ENCODE assay signal across 8 cellular contexts in the genomic region with DNA sequence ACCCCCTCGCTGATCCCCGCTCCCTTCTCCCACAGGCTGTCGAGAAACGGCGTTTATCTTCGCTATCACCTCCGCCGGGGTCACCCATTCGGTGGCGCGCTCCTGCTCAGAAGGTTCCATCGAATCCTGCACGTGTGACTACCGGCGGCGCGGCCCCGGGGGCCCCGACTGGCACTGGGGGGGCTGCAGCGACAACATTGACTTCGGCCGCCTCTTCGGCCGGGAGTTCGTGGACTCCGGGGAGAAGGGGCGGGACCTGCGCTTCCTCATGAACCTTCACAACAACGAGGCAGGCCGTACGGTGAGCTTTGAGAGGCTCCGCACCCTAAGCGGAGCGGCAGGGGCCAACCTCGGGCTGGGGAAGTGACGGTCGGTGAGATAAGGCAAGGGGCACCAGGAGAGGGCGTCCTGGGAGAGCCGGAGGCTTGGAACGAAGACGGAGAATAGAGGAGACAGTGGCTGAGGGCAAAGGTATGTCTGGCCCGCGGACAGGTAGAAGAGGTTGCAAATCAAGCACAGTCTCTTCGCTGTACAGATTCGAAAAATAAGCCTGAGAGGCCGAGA. TPM values are rescaled to one million over a fixed set of nuclear protein-coding genes. Genes with fewer than 3 reads are reported as not detected.
DNase-seq lines count a peak whose midpoint lies in the region; ATAC-seq lines count a peak whose summit lies in the region.

No MANE protein-coding gene starts in this region.

- no peak for ATAC-seq in activated CD4-positive, alpha-beta T cell treated with anti-CD3 and anti-CD28 coated beads for 36 hours
- no peak for ATAC-seq in stimulated activated naive CD8-positive, alpha-beta T cell treated with anti-CD3 and anti-CD28 coated beads, Interleukin-15, Interleukin-2, amounts not matched to agents 100 U/mL and 50 U/mL, for 24 hours
- no peak for ATAC-seq in HG02623 (IDR thresholded peaks at IDR 0.05; ENCODE audit: unreplicated experiment)
- no peak for ATAC-seq in activated CD4-positive, CD25-positive, alpha-beta regulatory T cell treated with anti-CD3 and anti-CD28 coated beads, Interleukin-2, amount 50 U/mL, for 24 hours

- CTCF ChIA-PET in activated CD4-positive, alpha-beta T cell treated with anti-CD3 and anti-CD28 coated beads for 36 hours (lab: Charles Lee) = interaction anchor here (0.5 to 13.1 kb wide), 13 partner anchors 7 to 1722 kb away, joined by 3 to 246 read pairs (median 6); partner anchors contain the start of genes DDN, DDX23 and FKBP11

- no peak overlapping the region for H3K27ac ChIP-seq in iPS-18a (ENCODE audit: low read length)

- H3K4me1 ChIP-seq in iPS-18a (ENCODE audit: control insufficient read depth, low read depth, low read length) = peaks cover 18% of the 10 kb centered on the region

- peak; percentile 65 for DNase-seq in activated CD4-positive, alpha-beta T cell treated with anti-CD3 and anti-CD28 coated beads for 36 hours
- no peak for DNase-seq in activated CD4-positive, alpha-beta T cell treated with anti-CD3 and anti-CD28 coated beads, Interleukin-2, amount 50 U/mL, for 1 hour
- peak; percentile 73 for DNase-seq in activated CD8-positive, alpha-beta memory T cell treated with anti-CD3 and anti-CD28 coated beads for 24 hours
- DNase-seq in stimulated activated naive CD8-positive, alpha-beta T cell treated with anti-CD3 and anti-CD28 coated beads, Interleukin-15, Interleukin-2, amounts not matched to agents 100 U/mL and 50 U/mL, for 24 hours = peak; percentile 36
- DNase-seq in MG63 = no peak

- H3K4me3 ChIP-seq in iPS-18a (ENCODE audit: low read length) (peak overlapping the region; percentile 48), MG63 (no peak overlapping the region)

- H3K4me3 Mint-ChIP-seq in activated CD4-positive, alpha-beta T cell treated with anti-CD3 and anti-CD28 coated beads for 36 hours = peak overlapping the region; percentile 54

- peaks cover 100% of the 10 kb centered on the region for H3K27me3 ChIP-seq in iPS-18a (ENCODE audit: control insufficient read depth, insufficient read depth, low read length)
- H3K27me3 ChIP-seq in MG63 = peaks cover 50% of the 10 kb centered on the region

- intact Hi-C loops in activated CD4-positive, alpha-beta T cell treated with anti-CD3 and anti-CD28 coated beads for 36 hours (cut with DNase I, micrococcal nuclease) = loop anchor here (1.0 to 5.0 kb wide), 4 partner anchors 15 to 128 kb away; partner anchors contain the start of genes DDX23 (in 1 of the 2) and DHH (in 1 of the 2)

- H3K36me3 Mint-ChIP-seq in activated CD4-positive, alpha-beta T cell treated with anti-CD3 and anti-CD28 coated beads for 36 hours (ENCODE audit: low read depth) = no peaks in the 10 kb centered on the region

- H3K4me1 Mint-ChIP-seq in activated CD4-positive, alpha-beta T cell treated with anti-CD3 and anti-CD28 coated beads for 36 hours = peaks cover 50% of the 10 kb centered on the region

- peaks cover 63% of the 10 kb centered on the region for H3K27me3 Mint-ChIP-seq in activated CD4-positive, alpha-beta T cell treated with anti-CD3 and anti-CD28 coated beads for 36 hours

- no peak overlapping the region for H3K27ac Mint-ChIP-seq in activated CD4-positive, alpha-beta T cell treated with anti-CD3 and anti-CD28 coated beads for 36 hours

- H3K9me3 ChIP-seq in iPS-18a (ENCODE audit: control insufficient read depth, low read depth, low read length) (no peaks in the 10 kb centered on the region), MG63 (no peaks in the 10 kb centered on the region)

- no peaks in the 10 kb centered on the region for H3K36me3 ChIP-seq in iPS-18a (ENCODE audit: control insufficient read depth, low read depth, low read length)
- no peaks in the 10 kb centered on the region for H3K36me3 ChIP-seq in MG63

- H3K9me3 Mint-ChIP-seq in activated CD4-positive, alpha-beta T cell treated with anti-CD3 and anti-CD28 coated beads for 36 hours (ENCODE audit: low read depth) = no peaks in the 10 kb centered on the region

- H3K9ac ChIP-seq in iPS-18a (ENCODE audit: low read length) = no peak overlapping the region

- POLR2A ChIA-PET in activated CD4-positive, alpha-beta T cell treated with anti-CD3 and anti-CD28 coated beads for 36 hours (lab: Charles Lee) = no interaction called here

RNA-seq across cellular contexts. Expression of gene WNT1, which starts 2.3 kb away (rescaled TPM):
- total RNA-seq in activated CD4-positive, alpha-beta T cell treated with anti-CD3 and anti-CD28 coated beads for 36 hours = not detected
- not detected in 2 replicates for total RNA-seq in MG63 (2014; rRNA removed; shearing (Covaris generic); ENCODE audit: low replicate concordance)

RNA-seq across cellular contexts. Expression of gene WNT10B, which starts 8.9 kb away (rescaled TPM):
- total RNA-seq in activated CD4-positive, alpha-beta T cell treated with anti-CD3 and anti-CD28 coated beads for 36 hours = under 1 TPM; 0.16 to 0.18 TPM
- 2.7 and 3.6 TPM in 2 replicates for total RNA-seq in MG63 (2014; rRNA removed; shearing (Covaris generic); ENCODE audit: low replicate concordance)

RNA-seq across cellular contexts. Expression of gene DDN, which starts 18.7 kb away (rescaled TPM):
- total RNA-seq in activated CD4-positive, alpha-beta T cell treated with anti-CD3 and anti-CD28 coated beads for 36 hours = under 1 TPM; 0.48 to 0.61 TPM
- 0.13 TPM in 1 of 2 replicates, not detected in the other for total RNA-seq in MG63 (2014; rRNA removed; shearing (Covaris generic); ENCODE audit: low replicate concordance)

RNA-seq across cellular contexts. Expression of gene ARF3, which starts 23.2 kb away (rescaled TPM):
- total RNA-seq in activated CD4-positive, alpha-beta T cell treated with anti-CD3 and anti-CD28 coated beads for 36 hours = 10 to 100 TPM; 84.7 to 96.1 TPM
- 77.7 and 79.1 TPM in 2 replicates for total RNA-seq in MG63 (2014; rRNA removed; shearing (Covaris generic); ENCODE audit: low replicate concordance)

RNA-seq across cellular contexts. Expression of gene PRKAG1, which starts 38.1 kb away (rescaled TPM):
- 10 to 100 TPM; 54.5 to 62.6 TPM for total RNA-seq in activated CD4-positive, alpha-beta T cell treated with anti-CD3 and anti-CD28 coated beads for 36 hours
- 76.4 and 102 TPM in 2 replicates for total RNA-seq in MG63 (2014; rRNA removed; shearing (Covaris generic); ENCODE audit: low replicate concordance)

Comparison
In these comparisons a context has a peak if more than half of its experiments do, and no peak if none do; other contexts are left out.
1. DNase-seq: peak in activated CD4-positive, alpha-beta T cell treated with anti-CD3 and anti-CD28 coated beads for 36 hours (single experiment), activated CD8-positive, alpha-beta memory T cell treated with anti-CD3 and anti-CD28 coated beads for 24 hours (single experiment) and stimulated activated naive CD8-positive, alpha-beta T cell treated with anti-CD3 and anti-CD28 coated beads, Interleukin-15, Interleukin-2, amounts not matched to agents 100 U/mL and 50 U/mL, for 24 hours (single experiment); none in activated CD4-positive, alpha-beta T cell treated with anti-CD3 and anti-CD28 coated beads, Interleukin-2, amount 50 U/mL, for 1 hour (single experiment) and MG63 (single experiment).